ENCODE assay signal across 1 cellular context in the genomic region with DNA sequence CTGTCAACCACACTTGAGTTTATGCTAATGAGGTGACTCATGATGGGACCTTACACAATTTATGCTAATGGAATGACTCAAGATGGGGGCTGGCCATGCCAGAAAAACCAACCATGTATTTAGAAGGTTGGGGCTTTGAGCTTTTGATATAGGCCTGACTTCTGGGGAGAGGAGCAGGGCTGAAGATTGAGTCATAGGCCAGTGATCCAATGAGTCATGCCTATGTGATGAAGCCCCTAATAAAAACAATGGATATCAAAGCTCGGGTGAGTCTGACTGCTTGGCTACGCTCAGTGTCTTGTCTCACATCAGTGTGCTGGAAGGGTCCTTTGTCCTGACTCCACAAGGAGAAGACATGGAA.
TF ChIP-seq lines count a peak whose summit lies in the region.

No MANE protein-coding gene starts in this region.

TF ChIP-seq in GM12878, 131 proteins besides CTCF, POLR2A, EP300 and RAD21:
- TF ChIP-seq CREB1 (IDR thresholded peaks at IDR 0.05; ENCODE audit: low read depth) (no peak), RELA (IDR thresholded peaks at IDR 0.05; ENCODE audit: borderline replicate concordance, partially characterized antibody) (no peak), IKZF1 (conservative IDR thresholded peaks at IDR 0.05) (no peak)
